Comparison of ENCODE assay signal across 8 cellular contexts in genomic region chr11:406796-407650, GRCh38. TPM values are rescaled to one million over a fixed set of nuclear protein-coding genes. Genes with fewer than 3 reads are reported as not detected.
DNase-seq lines count a peak whose midpoint lies in the region; ATAC-seq and TF ChIP-seq lines count a peak whose summit lies in the region.

No MANE protein-coding gene starts in this region.

- intact Hi-C loops in cardiac septum (cut with DNase I) (loop anchor here (5.0 kb wide), 2 partner anchors 40 to 100 kb away; partner anchors contain the start of gene RNH1), vagina (cut with DNase I) (no loop called here)

- no peak for TF ChIP-seq CTCF in vagina (IDR thresholded peaks at IDR 0.05)

- ATAC-seq in GM19043 (IDR thresholded peaks at IDR 0.05; ENCODE audit: low read depth, unreplicated experiment) (peak; percentile 80), HG03460 (IDR thresholded peaks at IDR 0.05; ENCODE audit: unreplicated experiment) (peak; percentile 74)

- H3K9ac ChIP-seq in rectal smooth muscle tissue (ENCODE audit: low read length) = no peak overlapping the region

- peak overlapping the region; percentile 71 for H3K4me3 ChIP-seq in rectal smooth muscle tissue (ENCODE audit: low read length)
- peak overlapping the region; percentile 47 to 52 for H3K4me3 ChIP-seq in vagina

- H3K27me3 ChIP-seq in rectal smooth muscle tissue (ENCODE audit: control insufficient read depth, insufficient read depth, low read length) (peaks cover 2% of the 10 kb centered on the region), vagina (no peaks in the 10 kb centered on the region)

- no peak for TF ChIP-seq POLR2A in vagina (IDR thresholded peaks at IDR 0.05)

- in situ Hi-C loops in ACHN (cut with HindIII; ENCODE audit: low pct_ligation_motif_present, low pct_unique_long_range_greater_than_20kb, low sequenced_read_pairs) = no loop called here
- in situ Hi-C loops in SK-MEL-5 (cut with HindIII; ENCODE audit: low pct_unique_long_range_greater_than_20kb, low sequenced_read_pairs) = no loop called here

- DNase-seq in ACHN (peak; percentile 67), SK-MEL-5 (ENCODE audit: low read depth, low spot score) (peak; percentile 62), cardiac septum (ENCODE audit: low spot score) (peak; percentile 88), vagina (ENCODE audit: extremely low spot score in 2 of 2) (no peak)
- DNase-seq in activated naive CD4-positive, alpha-beta T cell treated with anti-CD3 and anti-CD28 coated beads, Interleukin-2, amount 50 U/mL, for 16 hours = peak; percentile 86

- H3K36me3 ChIP-seq in rectal smooth muscle tissue (ENCODE audit: control insufficient read depth, insufficient read depth, low read length) = no peaks in the 10 kb centered on the region
- peaks cover 0 to 16% of the 10 kb centered on the region in 2 donors for H3K36me3 ChIP-seq in vagina

- H3K4me1 ChIP-seq in rectal smooth muscle tissue (ENCODE audit: control insufficient read depth, insufficient read depth, low read length) (peaks cover 4% of the 10 kb centered on the region), vagina (peaks cover 22% of the 10 kb centered on the region)

- H3K9me3 ChIP-seq in vagina = no peaks in the 10 kb centered on the region

- peak overlapping the region; percentile 51 for H3K27ac ChIP-seq in rectal smooth muscle tissue (ENCODE audit: low read depth, low read length)
- H3K27ac ChIP-seq in vagina = peak overlapping the region; percentile 57

RNA-seq across cellular contexts. Expression of gene SIGIRR, which starts 7.8 kb away (rescaled TPM):
- 23.4 and 25.6 TPM in 2 replicates for total RNA-seq in SK-MEL-5 (2014; rRNA removed; shearing (Covaris generic))
- polyA plus RNA-seq in SK-MEL-5 (2015; cell fraction: cytosol; rRNA removed) = 35.4 and 55.7 TPM in 2 replicates
- polyA plus RNA-seq in SK-MEL-5 (2015; cell fraction: nucleus; rRNA removed) = 40.3 and 43.2 TPM in 2 replicates
- total RNA-seq in cardiac septum (33.3 TPM), vagina (48.1 TPM)

RNA-seq across cellular contexts. Expression of gene PKP3, which starts 13.0 kb away (rescaled TPM):
- not detected in 2 replicates for total RNA-seq in SK-MEL-5 (2014; rRNA removed; shearing (Covaris generic))
- 0.07 TPM in 1 of 2 replicates, not detected in the other for polyA plus RNA-seq in SK-MEL-5 (2015; cell fraction: cytosol; rRNA removed)
- not detected in 2 replicates for polyA plus RNA-seq in SK-MEL-5 (2015; cell fraction: nucleus; rRNA removed)
- total RNA-seq in cardiac septum (0.83 TPM), vagina (117 TPM)

RNA-seq across cellular contexts. Expression of gene ANO9, which starts 34.8 kb away (rescaled TPM):
- total RNA-seq in SK-MEL-5 (2014; rRNA removed; shearing (Covaris generic)) = not detected in 2 replicates
- polyA plus RNA-seq in SK-MEL-5 (2015; cell fraction: cytosol; rRNA removed) = not detected in 2 replicates
- 0.14 TPM in 1 of 2 replicates, not detected in the other for polyA plus RNA-seq in SK-MEL-5 (2015; cell fraction: nucleus; rRNA removed)
- total RNA-seq in cardiac septum (0.38 TPM), vagina (12.0 TPM)

RNA-seq across cellular contexts. Expression of gene B4GALNT4, which starts 37.7 kb away (rescaled TPM):
- total RNA-seq in SK-MEL-5 (2014; rRNA removed; shearing (Covaris generic)) = 1.1 and 1.4 TPM in 2 replicates
- polyA plus RNA-seq in SK-MEL-5 (2015; cell fraction: cytosol; rRNA removed) = 1.4 and 4.8 TPM in 2 replicates
- 17.1 and 88.5 TPM in 2 replicates for polyA plus RNA-seq in SK-MEL-5 (2015; cell fraction: nucleus; rRNA removed)
- 0.24 TPM for total RNA-seq in cardiac septum
- 15.5 TPM for total RNA-seq in vagina

RNA-seq across cellular contexts. Expression of gene PTDSS2, which starts 43.1 kb away (rescaled TPM):
- total RNA-seq in SK-MEL-5 (2014; rRNA removed; shearing (Covaris generic)) = 41.7 and 45.6 TPM in 2 replicates
- polyA plus RNA-seq in SK-MEL-5 (2015; cell fraction: cytosol; rRNA removed) = 82.2 and 89.5 TPM in 2 replicates
- 161 and 197 TPM in 2 replicates for polyA plus RNA-seq in SK-MEL-5 (2015; cell fraction: nucleus; rRNA removed)
- total RNA-seq in cardiac septum (24.9 TPM), vagina (36.1 TPM)

Comparison
In these comparisons a context has a peak if more than half of its experiments do, and no peak if none do; other contexts are left out.
1. DNase-seq: peak in ACHN (single experiment), SK-MEL-5 (single experiment), activated naive CD4-positive, alpha-beta T cell treated with anti-CD3 and anti-CD28 coated beads, Interleukin-2, amount 50 U/mL, for 16 hours (single experiment) and cardiac septum (single experiment); none in vagina (0 of 2).
2. RNA of gene PKP3, which starts 13.0 kb away (total RNA-seq): 117 TPM in vagina (single experiment); 0.83 TPM in cardiac septum (single experiment) and not detected in SK-MEL-5; every median in the first group is over 10 times any median in the second.